ENCODE assay signal across 8 cellular contexts in genomic region chr19:34501339-34502320, GRCh38. TPM values are rescaled to one million over a fixed set of nuclear protein-coding genes. Genes with fewer than 3 reads are reported as not detected.
A peak's percentile ranks its signal among the peaks of the same experiment; 100 is the strongest.
DNase-seq lines count a peak whose midpoint lies in the region; ATAC-seq and TF ChIP-seq lines count a peak whose summit lies in the region.

No MANE protein-coding gene starts in this region.

- H3K4me3 Mint-ChIP-seq in T-cell, result peak overlapping the region in 1 of 3 donors; percentile 25

- CTCF ChIA-PET in GM10248 (lab: Yijun Ruan, JAX), result interaction anchor here (0.8 to 1.9 kb wide), 4 partner anchors 22 to 724 kb away, joined by 3 to 13 read pairs (median 3); no protein-coding TSS in a partner anchor
- CTCF ChIA-PET in T-cell (lab: Charles Lee), result interaction anchor here in 1 of 2 donors (0.7 kb wide), 2 partner anchors 11 to 41 kb away, joined by 4 read pairs; no protein-coding TSS in a partner anchor

- H3K9me3 Mint-ChIP-seq in T-cell, result no peaks in the 10 kb centered on the region

- H3K4me1 Mint-ChIP-seq in T-cell, result peaks cover 9 to 12% (median 11%) of the 10 kb centered on the region in 3 donors

- peak; percentile 78 for ATAC-seq in HG02759 (IDR thresholded peaks at IDR 0.05; ENCODE audit: unreplicated experiment)
- ATAC-seq in T-cell (replicated peaks in 1 of 4), result peak; percentile 66 to 87 (median 84)
- no peak for ATAC-seq in GM21717 (IDR thresholded peaks at IDR 0.05; ENCODE audit: unreplicated experiment)

- H3K36me3 ChIP-seq in left ventricle myocardium inferior, result peaks cover 26% of the 10 kb centered on the region

- H3K27ac ChIP-seq in adipose tissue (ENCODE audit: low read depth, low read length), result peak overlapping the region; percentile 11
- H3K27ac ChIP-seq in left ventricle myocardium inferior (replicated peaks), result peak overlapping the region; percentile 60

- DNase-seq in GM10248 (ENCODE audit: extremely low spot score) (peak; percentile 95), NCI-H146 (lab: John Stamatoyannopoulos, UW) (peak; percentile 86), T-cell (peak; percentile 48 to 85 (median 72)), left ventricle myocardium inferior (peak; percentile 93), renal cortical epithelial cell (ENCODE audit: low read depth) (peak; percentile 75)

- H3K27ac Mint-ChIP-seq in T-cell, result no peak overlapping the region

- peak overlapping the region; percentile 22 for H3K4me3 ChIP-seq in left ventricle myocardium inferior

- POLR2A ChIA-PET in GM10248 (lab: Yijun Ruan, JAX) (no interaction called here), T-cell (lab: Charles Lee) (no interaction called here)

- peaks cover 42% of the 10 kb centered on the region for H3K4me1 ChIP-seq in left ventricle myocardium inferior

- H3K9me3 ChIP-seq in left ventricle myocardium inferior (replicated peaks), result no peaks in the 10 kb centered on the region

- H3K27me3 ChIP-seq in left ventricle myocardium inferior (ENCODE audit: low read depth), result no peaks in the 10 kb centered on the region

- intact Hi-C loops in left ventricle myocardium inferior (cut with micrococcal nuclease), result no loop called here

- WGBS in adipose tissue, 3 donors, result 33 to 37% (median 37%) methylated on average over 39 to 40 of the region's 40 CpGs

- H3K27me3 Mint-ChIP-seq in T-cell, result peaks cover 3 to 21% of the 10 kb centered on the region in 2 donors

- no peaks in the 10 kb centered on the region for H3K36me3 Mint-ChIP-seq in T-cell

- TF ChIP-seq CTCF in GM10248 (IDR thresholded peaks at IDR 0.05; ENCODE audit: control extremely low read depth, extremely low read depth, low read depth, missing control alignments) (peak; percentile 100), left ventricle myocardium inferior (IDR thresholded peaks at IDR 0.05; ENCODE audit: borderline replicate concordance) (no peak)

RNA-seq across cellular contexts. Expression of gene WTIP, which starts 20.1 kb away (rescaled TPM):
- total RNA-seq in T-cell (1 to 10 TPM in 1 of 5 donors, under 1 TPM in 4; 0.21 to 1.2 (median 0.50) TPM), left ventricle myocardium inferior (19.5 TPM), renal cortical epithelial cell (27.4 and 38.0 TPM in 2 replicates)
- 10 to 100 TPM in 2 of 3 donors, 1 to 10 TPM in 1; 2.7 to 21.0 (median 14.8) TPM for polyA plus RNA-seq in adipose tissue
